ENCODE assay signal across 1 cellular context in the genomic region with DNA sequence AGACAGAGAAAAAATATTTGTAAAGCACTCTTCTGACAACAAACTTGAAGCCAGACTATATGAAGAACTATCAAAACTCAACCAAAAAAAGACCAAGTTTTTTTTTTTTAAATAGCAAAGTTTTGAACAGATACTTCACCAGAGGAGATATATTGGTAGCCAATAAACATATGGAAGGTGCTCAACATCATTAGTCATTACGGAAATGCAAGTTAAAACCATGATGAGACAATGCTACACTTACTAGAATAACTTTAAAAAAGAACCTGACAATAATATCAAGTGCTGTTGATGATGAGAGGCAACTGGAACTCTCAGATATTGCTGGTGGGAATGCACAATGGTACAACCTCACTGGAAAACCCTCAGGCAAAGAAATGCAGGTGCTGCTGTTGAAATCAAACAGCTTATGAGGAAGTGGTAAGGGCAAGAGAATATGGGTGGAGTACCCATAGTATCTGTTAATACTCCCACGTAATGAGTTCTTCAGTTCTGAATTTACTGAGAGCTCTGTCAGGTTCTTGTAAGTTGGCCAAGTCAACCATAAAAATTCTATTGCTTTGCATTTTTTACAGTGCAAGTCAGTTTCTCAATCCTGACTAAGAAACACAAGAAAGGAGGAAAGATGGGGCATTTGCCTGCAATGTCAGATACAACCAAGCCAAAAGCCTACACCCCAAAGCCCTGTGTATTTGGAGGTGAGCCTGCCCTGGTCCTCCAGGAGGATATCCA.
A peak's percentile ranks its signal among the peaks of the same experiment; 100 is the strongest.
TF ChIP-seq lines count a peak whose summit lies in the region.

No MANE protein-coding gene starts in this region.

TF ChIP-seq in GM12878, 131 proteins besides CTCF, POLR2A, EP300 and RAD21 (continued from another document and continues in another):
- TF ChIP-seq SKIL (IDR thresholded peaks at IDR 0.05; ENCODE audit: low read depth, poor library complexity, severe bottlenecking): no peak
- TF ChIP-seq ATF3 (IDR thresholded peaks at IDR 0.05; ENCODE audit: borderline replicate concordance, extremely low read depth, low read depth, low read length): no peak
- 0 out of 2 replicates have a peak, but pooled peaks have one; percentile 8 for TF ChIP-seq ZNF24 (IDR thresholded peaks at IDR 0.05)
- TF ChIP-seq CBX3 (IDR thresholded peaks at IDR 0.05; ENCODE audit: borderline replicate concordance, low read depth): no peak
- peak; percentile 82 to 85 for TF ChIP-seq IKZF2 (IDR thresholded peaks at IDR 0.05)
- TF ChIP-seq IRF3 (IDR thresholded peaks at IDR 0.05): no peak
- TF ChIP-seq FOS (IDR thresholded peaks at IDR 0.05; ENCODE audit: borderline replicate concordance, extremely low read depth, insufficient read length): no peak
- TF ChIP-seq EED (IDR thresholded peaks at IDR 0.05; ENCODE audit: low read depth): peak; percentile 85
- TF ChIP-seq SIX5 (IDR thresholded peaks at IDR 0.05; ENCODE audit: low read depth, low read length, severe bottlenecking): no peak
- TF ChIP-seq CHD2 (IDR thresholded peaks at IDR 0.05; ENCODE audit: borderline replicate concordance, low read depth, low read length): no peak
- peak; percentile 88 for TF ChIP-seq MTA2 (IDR thresholded peaks at IDR 0.05; ENCODE audit: low read depth)
- peak; percentile 68; the same call in 1 of the 2 replicates for TF ChIP-seq IRF4 (IDR thresholded peaks at IDR 0.05; ENCODE audit: low read depth, low read length)
- 0 out of 2 replicates have a peak, but pooled peaks have one; percentile 23 for TF ChIP-seq PML (IDR thresholded peaks at IDR 0.05; ENCODE audit: low read length)
- TF ChIP-seq GATAD2B (conservative IDR thresholded peaks at IDR 0.05; ENCODE audit: low read depth): no peak; the same call in 1 of the 2 replicates
- TF ChIP-seq NFIC (IDR thresholded peaks at IDR 0.05; ENCODE audit: low read depth, low read length): peak; percentile 76
- TF ChIP-seq MEF2B (IDR thresholded peaks at IDR 0.05; ENCODE audit: partially characterized antibody, poor library complexity, severe bottlenecking): no peak
- peak; percentile 67; the same call in 1 of the 2 replicates for TF ChIP-seq ZBED1 (IDR thresholded peaks at IDR 0.05; ENCODE audit: borderline replicate concordance)
- peak; percentile 71 for TF ChIP-seq ATF7 (IDR thresholded peaks at IDR 0.05; ENCODE audit: low read depth)
- peak; percentile 42; the same call in 1 of the 2 replicates for TF ChIP-seq BACH1 (IDR thresholded peaks at IDR 0.05; ENCODE audit: borderline replicate concordance)
- TF ChIP-seq JUND (IDR thresholded peaks at IDR 0.05; ENCODE audit: low read depth, low read length): 0 out of 2 replicates have a peak, but pooled peaks have one; percentile 4
- TF ChIP-seq KAT2A (conservative IDR thresholded peaks at IDR 0.05; ENCODE audit: control insufficient read depth, low read depth, low read length): no peak
- peak; percentile 83 for TF ChIP-seq JUNB (IDR thresholded peaks at IDR 0.05)
- TF ChIP-seq YY1 (IDR thresholded peaks at IDR 0.05; ENCODE audit: low read depth, low read length): no peak
- peak; percentile 44; the same call in 1 of the 2 replicates for TF ChIP-seq GABPA (IDR thresholded peaks at IDR 0.05; ENCODE audit: low read depth)
- TF ChIP-seq, protein P1, sequence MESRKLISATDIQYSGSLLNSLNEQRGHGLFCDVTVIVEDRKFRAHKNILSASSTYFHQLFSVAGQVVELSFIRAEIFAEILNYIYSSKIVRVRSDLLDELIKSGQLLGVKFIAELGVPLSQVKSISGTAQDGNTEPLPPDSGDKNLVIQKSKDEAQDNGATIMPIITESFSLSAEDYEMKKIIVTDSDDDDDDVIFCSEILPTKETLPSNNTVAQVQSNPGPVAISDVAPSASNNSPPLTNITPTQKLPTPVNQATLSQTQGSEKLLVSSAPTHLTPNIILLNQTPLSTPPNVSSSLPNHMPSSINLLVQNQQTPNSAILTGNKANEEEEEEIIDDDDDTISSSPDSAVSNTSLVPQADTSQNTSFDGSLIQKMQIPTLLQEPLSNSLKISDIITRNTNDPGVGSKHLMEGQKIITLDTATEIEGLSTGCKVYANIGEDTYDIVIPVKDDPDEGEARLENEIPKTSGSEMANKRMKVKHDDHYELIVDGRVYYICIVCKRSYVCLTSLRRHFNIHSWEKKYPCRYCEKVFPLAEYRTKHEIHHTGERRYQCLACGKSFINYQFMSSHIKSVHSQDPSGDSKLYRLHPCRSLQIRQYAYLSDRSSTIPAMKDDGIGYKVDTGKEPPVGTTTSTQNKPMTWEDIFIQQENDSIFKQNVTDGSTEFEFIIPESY (IDR thresholded peaks at IDR 0.05): no peak
- no peak for TF ChIP-seq LARP7 (IDR thresholded peaks at IDR 0.05)
- TF ChIP-seq ZZZ3 (IDR thresholded peaks at IDR 0.05; ENCODE audit: control insufficient read depth, insufficient read length, low read depth): no peak
- no peak for TF ChIP-seq SIN3A (IDR thresholded peaks at IDR 0.05; ENCODE audit: low read depth, low read length)
- TF ChIP-seq RAD51 (IDR thresholded peaks at IDR 0.05): no peak
- TF ChIP-seq ATF2 (IDR thresholded peaks at IDR 0.05; ENCODE audit: low read length): peak; percentile 69; the same call in 1 of the 2 replicates
- TF ChIP-seq NBN (IDR thresholded peaks at IDR 0.05): peak; percentile 36; the same call in 1 of the 2 replicates
- TF ChIP-seq, protein P2, sequence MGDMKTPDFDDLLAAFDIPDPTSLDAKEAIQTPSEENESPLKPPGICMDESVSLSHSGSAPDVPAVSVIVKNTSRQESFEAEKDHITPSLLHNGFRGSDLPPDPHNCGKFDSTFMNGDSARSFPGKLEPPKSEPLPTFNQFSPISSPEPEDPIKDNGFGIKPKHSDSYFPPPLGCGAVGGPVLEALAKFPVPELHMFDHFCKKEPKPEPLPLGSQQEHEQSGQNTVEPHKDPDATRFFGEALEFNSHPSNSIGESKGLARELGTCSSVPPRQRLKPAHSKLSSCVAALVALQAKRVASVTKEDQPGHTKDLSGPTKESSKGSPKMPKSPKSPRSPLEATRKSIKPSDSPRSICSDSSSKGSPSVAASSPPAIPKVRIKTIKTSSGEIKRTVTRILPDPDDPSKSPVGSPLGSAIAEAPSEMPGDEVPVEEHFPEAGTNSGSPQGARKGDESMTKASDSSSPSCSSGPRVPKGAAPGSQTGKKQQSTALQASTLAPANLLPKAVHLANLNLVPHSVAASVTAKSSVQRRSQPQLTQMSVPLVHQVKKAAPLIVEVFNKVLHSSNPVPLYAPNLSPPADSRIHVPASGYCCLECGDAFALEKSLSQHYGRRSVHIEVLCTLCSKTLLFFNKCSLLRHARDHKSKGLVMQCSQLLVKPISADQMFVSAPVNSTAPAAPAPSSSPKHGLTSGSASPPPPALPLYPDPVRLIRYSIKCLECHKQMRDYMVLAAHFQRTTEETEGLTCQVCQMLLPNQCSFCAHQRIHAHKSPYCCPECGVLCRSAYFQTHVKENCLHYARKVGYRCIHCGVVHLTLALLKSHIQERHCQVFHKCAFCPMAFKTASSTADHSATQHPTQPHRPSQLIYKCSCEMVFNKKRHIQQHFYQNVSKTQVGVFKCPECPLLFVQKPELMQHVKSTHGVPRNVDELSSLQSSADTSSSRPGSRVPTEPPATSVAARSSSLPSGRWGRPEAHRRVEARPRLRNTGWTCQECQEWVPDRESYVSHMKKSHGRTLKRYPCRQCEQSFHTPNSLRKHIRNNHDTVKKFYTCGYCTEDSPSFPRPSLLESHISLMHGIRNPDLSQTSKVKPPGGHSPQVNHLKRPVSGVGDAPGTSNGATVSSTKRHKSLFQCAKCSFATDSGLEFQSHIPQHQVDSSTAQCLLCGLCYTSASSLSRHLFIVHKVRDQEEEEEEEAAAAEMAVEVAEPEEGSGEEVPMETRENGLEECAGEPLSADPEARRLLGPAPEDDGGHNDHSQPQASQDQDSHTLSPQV (IDR thresholded peaks at IDR 0.05): no peak
- TF ChIP-seq WRNIP1 (IDR thresholded peaks at IDR 0.05; ENCODE audit: borderline replicate concordance, low read depth, low read length): no peak
- TF ChIP-seq ZNF217 (IDR thresholded peaks at IDR 0.05): no peak
- TF ChIP-seq ASH2L (IDR thresholded peaks at IDR 0.05; ENCODE audit: borderline replicate concordance, low read depth): no peak
- TF ChIP-seq TCF3 (IDR thresholded peaks at IDR 0.05; ENCODE audit: borderline replicate concordance, insufficient read depth, low read depth, low read length): peak; percentile 71; the same call in 1 of the 2 replicates
- peak; percentile 49 for TF ChIP-seq BCL3 (IDR thresholded peaks at IDR 0.05; ENCODE audit: borderline replicate concordance, insufficient read depth, low read depth, low read length, poor library complexity, severe bottlenecking)
- no peak for TF ChIP-seq SP1 (IDR thresholded peaks at IDR 0.05; ENCODE audit: low read depth, low read length)
- TF ChIP-seq SPI1 (IDR thresholded peaks at IDR 0.05; ENCODE audit: borderline replicate concordance, insufficient read depth, low read depth, low read length): peak; percentile 93
- TF ChIP-seq POU2F2 (IDR thresholded peaks at IDR 0.05; ENCODE audit: borderline replicate concordance, low read depth, low read length): no peak
- 0 out of 2 replicates have a peak, but pooled peaks have one; percentile 26 for TF ChIP-seq NR2F1 (conservative IDR thresholded peaks at IDR 0.05)
- TF ChIP-seq BHLHE40 (IDR thresholded peaks at IDR 0.05; ENCODE audit: borderline replicate concordance in 1 of 2, low read depth in 2 of 2, low read length in 1 of 2): peak; percentile 25 to 60; a peak in 1 of 4 replicates
- TF ChIP-seq FOXM1 (IDR thresholded peaks at IDR 0.05; ENCODE audit: low read depth, low read length): peak; percentile 76
- no peak for TF ChIP-seq YBX1 (IDR thresholded peaks at IDR 0.05)
- TF ChIP-seq DPF2 (IDR thresholded peaks at IDR 0.05): peak; percentile 77
- TF ChIP-seq, protein P3, sequence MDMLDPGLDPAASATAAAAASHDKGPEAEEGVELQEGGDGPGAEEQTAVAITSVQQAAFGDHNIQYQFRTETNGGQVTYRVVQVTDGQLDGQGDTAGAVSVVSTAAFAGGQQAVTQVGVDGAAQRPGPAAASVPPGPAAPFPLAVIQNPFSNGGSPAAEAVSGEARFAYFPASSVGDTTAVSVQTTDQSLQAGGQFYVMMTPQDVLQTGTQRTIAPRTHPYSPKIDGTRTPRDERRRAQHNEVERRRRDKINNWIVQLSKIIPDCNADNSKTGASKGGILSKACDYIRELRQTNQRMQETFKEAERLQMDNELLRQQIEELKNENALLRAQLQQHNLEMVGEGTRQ (IDR thresholded peaks at IDR 0.05; ENCODE audit: borderline replicate concordance, low read depth, low read length): no peak
- no peak for TF ChIP-seq HDAC6 (IDR thresholded peaks at IDR 0.05; ENCODE audit: unreplicated experiment)
- no peak for TF ChIP-seq TARDBP (IDR thresholded peaks at IDR 0.05; ENCODE audit: borderline replicate concordance)
- TF ChIP-seq CREB1 (IDR thresholded peaks at IDR 0.05; ENCODE audit: low read depth): 0 out of 2 replicates have a peak, but pooled peaks have one; percentile 48
- TF ChIP-seq SMARCA5 (IDR thresholded peaks at IDR 0.05): no peak
- TF ChIP-seq ESRRA (IDR thresholded peaks at IDR 0.05; ENCODE audit: low read length): no peak
